In genomic region chr10:91251430-91252056, GRCh38 we compare ENCODE assay signal across 8 cellular contexts. TPM values are rescaled to one million over a fixed set of nuclear protein-coding genes. Genes with fewer than 3 reads are reported as not detected.
A peak's percentile ranks its signal among the peaks of the same experiment; 100 is the strongest.
DNase-seq lines count a peak whose midpoint lies in the region; ATAC-seq and TF ChIP-seq lines count a peak whose summit lies in the region.

No MANE protein-coding gene starts in this region.

- H3K4me3 ChIP-seq in HAP-1 = no peak overlapping the region

- no peaks in the 10 kb centered on the region for H3K27me3 ChIP-seq in HAP-1 (ENCODE audit: low read depth)

- in situ Hi-C loops in HAP-1 (cut with MboI; ENCODE audit: low sequenced_read_pairs) = loop anchor here (10.0 kb wide), 1 partner anchor 247 kb away; no protein-coding TSS in a partner anchor

- TF ChIP-seq CTCF in endothelial cell (IDR thresholded peaks at IDR 0.05; ENCODE audit: unreplicated experiment) = peak; percentile 88

- H3K9me3 Mint-ChIP-seq in endothelial cell (ENCODE audit: unreplicated experiment) = no peaks in the 10 kb centered on the region

- ATAC-seq in HG03439 (IDR thresholded peaks at IDR 0.05; ENCODE audit: unreplicated experiment) = no peak

- peaks cover 18% of the 10 kb centered on the region for H3K36me3 Mint-ChIP-seq in endothelial cell (ENCODE audit: low read depth, unreplicated experiment)

- H3K27me3 Mint-ChIP-seq in endothelial cell (ENCODE audit: unreplicated experiment) = no peaks in the 10 kb centered on the region

- H3K4me1 ChIP-seq in HAP-1 = no peaks in the 10 kb centered on the region

- no peak overlapping the region for H3K27ac Mint-ChIP-seq in endothelial cell (ENCODE audit: unreplicated experiment)

- H3K4me1 Mint-ChIP-seq in endothelial cell (ENCODE audit: unreplicated experiment) = peaks cover 2% of the 10 kb centered on the region

- DNase-seq in DMS114 treated with DMSO at 0.1 percent for 48 hours (lab: John Stamatoyannopoulos, UW; ENCODE audit: unreplicated experiment) (peak; percentile 70), HAP-1 (ENCODE audit: low spot score in 2 of 2) (peak; percentile 52 to 61), NCI-H345 (lab: John Stamatoyannopoulos, UW) (peak; percentile 43), endothelial cell (ENCODE audit: low spot score) (peak; percentile 46), midbrain (lab: John Stamatoyannopoulos, UW) (peak; percentile 76)
- DNase-seq in activated CD4-positive, alpha-beta T cell treated with anti-CD3 and anti-CD28 coated beads, Interleukin-2, amount 50 U/mL, for 48 hours = peak; percentile 35 to 45
- DNase-seq in stimulated activated naive CD4-positive, alpha-beta T cell (lab: John Stamatoyannopoulos, UW) = peak; percentile 6 to 74 (median 44)

- no peak overlapping the region for H3K4me3 Mint-ChIP-seq in endothelial cell (ENCODE audit: unreplicated experiment)

- H3K9me3 ChIP-seq in HAP-1 = no peaks in the 10 kb centered on the region

- peaks cover 5% of the 10 kb centered on the region for H3K36me3 ChIP-seq in HAP-1 (replicated peaks)

RNA-seq across cellular contexts. Expression of gene PCGF5, which starts 31.1 kb away (rescaled TPM):
- 21.5 TPM for total RNA-seq in endothelial cell (ENCODE audit: unreplicated experiment)
